In the genomic region with DNA sequence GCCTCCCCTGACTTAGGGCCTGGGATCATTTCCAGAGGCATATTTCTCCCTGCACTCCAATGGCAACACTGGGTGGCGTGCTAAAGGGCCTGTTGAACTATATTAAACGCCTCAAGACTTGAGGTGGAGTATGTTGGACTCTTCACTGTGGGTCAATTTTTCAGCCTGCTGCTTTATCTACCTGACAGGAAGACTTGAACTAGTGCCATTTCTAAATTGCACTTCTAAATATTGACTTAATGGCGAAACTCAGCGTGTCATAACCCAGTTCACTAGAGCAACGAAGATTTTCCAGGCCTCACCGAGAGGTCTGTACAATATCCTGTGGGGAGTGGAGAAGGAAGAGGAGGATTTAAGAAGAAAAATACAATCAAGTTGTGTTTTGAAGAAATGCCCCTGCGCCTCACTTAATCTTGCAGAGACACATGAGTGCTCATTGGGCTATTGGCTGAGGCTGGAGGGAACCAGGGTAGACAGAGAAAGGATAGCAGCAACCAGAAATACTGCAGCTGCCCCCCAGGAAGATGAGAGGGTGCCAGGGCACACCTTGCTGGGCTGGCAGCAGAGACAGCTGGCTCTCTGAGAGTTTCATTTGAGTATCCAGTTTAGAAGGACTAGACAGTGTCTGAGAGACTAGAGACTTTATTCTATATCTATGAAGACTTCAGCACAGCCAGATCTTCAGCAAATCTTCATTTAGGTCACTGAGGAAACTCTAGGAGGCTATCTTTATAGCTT, we compare ENCODE assay signal across 16 cellular contexts.
"Had no signal": no experiment of that assay in that cellular context is flagged by ENCODE, and none has a peak within 500 bp of the region (broad histone marks: within the 10 kb centered on the region; RNA-seq: fewer than 3 reads in every experiment).

No MANE protein-coding gene starts in this region.

- H3K4me3 Mint-ChIP-seq: activated CD4-positive, alpha-beta T cell treated with anti-CD3 and anti-CD28 coated beads for 36 hours; activated CD8-positive, alpha-beta T cell treated with anti-CD3 and anti-CD28 coated beads for 36 hours; activated T-helper 1 cell treated with anti-CD3 and anti-CD28 coated beads, Interleukin-12 subunit alpha, Interleukin-12 subunit beta, Interleukin-2, Interleukin-4 antibody, amounts not matched to agents 30 ng/mL and 10 ng/mL and 1 ng/mL, durations not matched to agents 14 hours and 24 hours and 36 hours; nephron progenitor cell; T-cell had no signal

- H3K27ac Mint-ChIP-seq: activated CD4-positive, alpha-beta T cell treated with anti-CD3 and anti-CD28 coated beads for 36 hours; activated CD8-positive, alpha-beta T cell treated with anti-CD3 and anti-CD28 coated beads for 36 hours; activated T-helper 1 cell treated with anti-CD3 and anti-CD28 coated beads, Interleukin-12 subunit alpha, Interleukin-12 subunit beta, Interleukin-2, Interleukin-4 antibody, amounts not matched to agents 30 ng/mL and 10 ng/mL and 1 ng/mL, durations not matched to agents 14 hours and 24 hours and 36 hours; nephron progenitor cell; T-cell had no signal

- ATAC-seq: activated CD4-positive, alpha-beta T cell treated with anti-CD3 and anti-CD28 coated beads for 36 hours; activated CD8-positive, alpha-beta T cell treated with anti-CD3 and anti-CD28 coated beads for 36 hours; T-cell had no signal

- H3K36me3 ChIP-seq: tibial nerve, WERI-Rb-1 had no signal

- H3K9me3 Mint-ChIP-seq: activated CD8-positive, alpha-beta T cell treated with anti-CD3 and anti-CD28 coated beads for 36 hours; activated T-helper 1 cell treated with anti-CD3 and anti-CD28 coated beads, Interleukin-12 subunit alpha, Interleukin-12 subunit beta, Interleukin-2, Interleukin-4 antibody, amounts not matched to agents 30 ng/mL and 10 ng/mL and 1 ng/mL, durations not matched to agents 14 hours and 24 hours and 36 hours; nephron progenitor cell; T-cell had no signal

- H3K9me3 ChIP-seq: tibial nerve had no signal

- H3K27me3 ChIP-seq: tibial nerve had no signal

- H3K4me3 ChIP-seq: tibial nerve had no signal

- H3K36me3 Mint-ChIP-seq: T-cell had no signal

- DNase-seq: activated CD4-positive, alpha-beta T cell treated with anti-CD3 and anti-CD28 coated beads for 36 hours; activated CD8-positive, alpha-beta memory T cell treated with anti-CD3 and anti-CD28 coated beads, Interleukin-2, amount 50 U/mL, for 4 hours; activated CD8-positive, alpha-beta T cell treated with anti-CD3 and anti-CD28 coated beads for 36 hours; activated naive CD4-positive, alpha-beta T cell treated with Interleukin-2 at 50 U/mL for 16 hours; caudate nucleus; cortex of kidney; effector memory CD4-positive, alpha-beta T cell; erythroblast; hippocampal formation; kidney glomerular epithelial cell; nephron progenitor cell; T-cell; T1000; WERI-Rb-1 had no signal

- H3K27ac ChIP-seq: tibial nerve, WERI-Rb-1 had no signal
